ENCODE assay signal across 23 cellular contexts in genomic region chrX:103742339-103742738, GRCh38. TPM values are rescaled to one million over a fixed set of nuclear protein-coding genes. Genes with fewer than 3 reads are reported as not detected.
"Had no signal": no experiment of that assay in that cellular context is flagged by ENCODE, and none has a peak within 500 bp of the region (broad histone marks: within the 10 kb centered on the region; RNA-seq: fewer than 3 reads in every experiment).

No MANE protein-coding gene starts in this region.

- ATAC-seq: activated CD8-positive, alpha-beta T cell treated with anti-CD3 and anti-CD28 coated beads, Interleukin-2, amount 10 ng/mL, durations not matched to agents 7 days and 5 days; activated naive CD8-positive, alpha-beta T cell treated with anti-CD3 and anti-CD28 coated beads, Interleukin-2, amount 50 U/mL, for 24 hours; heart right ventricle; natural killer cell; stimulated activated memory B cell treated with anti-CD40 and anti-IgM and Interleukin-4, amounts not matched to agents 10 μg/mL and 1 μg/mL and 100 μg/mL, for 72 hours had no signal

- H3K9me3 ChIP-seq: esophagus squamous epithelium, heart right ventricle, neutrophil, sigmoid colon, testis, upper lobe of left lung had no signal

- H3K27me3 Mint-ChIP-seq: activated naive CD8-positive, alpha-beta T cell treated with anti-CD3 and anti-CD28 coated beads, Interleukin-2, amount 50 U/mL, for 24 hours; stimulated activated memory B cell treated with anti-CD40 and anti-IgM and Interleukin-4, amounts not matched to agents 10 μg/mL and 1 μg/mL and 100 μg/mL, for 72 hours had no signal

- H3K27me3 ChIP-seq: esophagus squamous epithelium, neutrophil, sigmoid colon, testis, upper lobe of left lung had no signal

- H3K36me3 ChIP-seq: esophagus squamous epithelium, heart right ventricle, neutrophil, sigmoid colon, upper lobe of left lung had no signal

- H3K4me1 ChIP-seq: esophagus squamous epithelium, heart right ventricle, sigmoid colon, testis, upper lobe of left lung had no signal

- H3K4me1 Mint-ChIP-seq: activated CD4-positive, alpha-beta T cell treated with anti-CD3 and anti-CD28 coated beads, Interleukin-2, amount 10 ng/mL, durations not matched to agents 24 days and 14 days; activated naive CD8-positive, alpha-beta T cell treated with anti-CD3 and anti-CD28 coated beads, Interleukin-2, amount 50 U/mL, for 24 hours; natural killer cell; stimulated activated memory B cell treated with anti-CD40 and anti-IgM and Interleukin-4, amounts not matched to agents 10 μg/mL and 1 μg/mL and 100 μg/mL, for 72 hours had no signal

- H3K36me3 Mint-ChIP-seq: natural killer cell; stimulated activated memory B cell treated with anti-CD40 and anti-IgM and Interleukin-4, amounts not matched to agents 10 μg/mL and 1 μg/mL and 100 μg/mL, for 72 hours had no signal

- H3K27ac ChIP-seq: esophagus squamous epithelium, heart right ventricle, neutrophil, sigmoid colon, testis, upper lobe of left lung had no signal

- H3K4me3 Mint-ChIP-seq: activated CD4-positive, alpha-beta T cell treated with anti-CD3 and anti-CD28 coated beads, Interleukin-2, amount 10 ng/mL, durations not matched to agents 24 days and 14 days; activated CD8-positive, alpha-beta T cell treated with anti-CD3 and anti-CD28 coated beads, Interleukin-2, amount 10 ng/mL, durations not matched to agents 7 days and 5 days; activated naive CD8-positive, alpha-beta T cell treated with anti-CD3 and anti-CD28 coated beads, Interleukin-2, amount 50 U/mL, for 24 hours; activated T-cell treated with anti-CD3 and anti-CD28 coated beads, Interleukin-2, amount 50 U/mL, for 24 hours; natural killer cell; stimulated activated memory B cell treated with anti-CD40 and anti-IgM and Interleukin-4, amounts not matched to agents 10 μg/mL and 1 μg/mL and 100 μg/mL, for 72 hours had no signal

- H3K9me3 Mint-ChIP-seq: activated CD4-positive, alpha-beta T cell treated with anti-CD3 and anti-CD28 coated beads, Interleukin-2, amount 10 ng/mL, durations not matched to agents 24 days and 14 days; activated naive CD8-positive, alpha-beta T cell treated with anti-CD3 and anti-CD28 coated beads, Interleukin-2, amount 50 U/mL, for 24 hours; activated T-cell treated with anti-CD3 and anti-CD28 coated beads, Interleukin-2, amount 50 U/mL, for 24 hours; activated T-helper 2 cell treated with anti-CD3 and anti-CD28 coated beads, Interferon-gamma antibody, Interleukin-2, Interleukin-4, amounts not matched to agents 10 μg/mL and 5 μg/mL and 100 μg/mL, durations not matched to agents 14 hours and 24 hours and 36 hours; natural killer cell; stimulated activated memory B cell treated with anti-CD40 and anti-IgM and Interleukin-4, amounts not matched to agents 10 μg/mL and 1 μg/mL and 100 μg/mL, for 72 hours had no signal

- H3K27ac Mint-ChIP-seq: activated CD4-positive, alpha-beta T cell treated with anti-CD3 and anti-CD28 coated beads, Interleukin-2, amount 10 ng/mL, durations not matched to agents 24 days and 14 days; activated CD8-positive, alpha-beta T cell treated with anti-CD3 and anti-CD28 coated beads, Interleukin-2, amount 10 ng/mL, durations not matched to agents 7 days and 5 days; activated naive CD8-positive, alpha-beta T cell treated with anti-CD3 and anti-CD28 coated beads, Interleukin-2, amount 50 U/mL, for 24 hours; activated T-cell treated with anti-CD3 and anti-CD28 coated beads, Interleukin-2, amount 50 U/mL, for 24 hours; activated T-helper 2 cell treated with anti-CD3 and anti-CD28 coated beads, Interferon-gamma antibody, Interleukin-2, Interleukin-4, amounts not matched to agents 10 μg/mL and 5 μg/mL and 100 μg/mL, durations not matched to agents 14 hours and 24 hours and 36 hours; natural killer cell; stimulated activated memory B cell treated with anti-CD40 and anti-IgM and Interleukin-4, amounts not matched to agents 10 μg/mL and 1 μg/mL and 100 μg/mL, for 72 hours had no signal

- H3K4me3 ChIP-seq: esophagus squamous epithelium, heart right ventricle, sigmoid colon, testis, upper lobe of left lung had no signal

- DNase-seq: activated CD4-positive, alpha-beta T cell treated with anti-CD3 and anti-CD28 coated beads, Interleukin-2, amount 10 ng/mL, durations not matched to agents 24 days and 14 days; activated CD8-positive, alpha-beta T cell treated with anti-CD3 and anti-CD28 coated beads, Interleukin-2, amount 10 ng/mL, durations not matched to agents 7 days and 5 days; activated naive CD4-positive, alpha-beta T cell treated with Interleukin-2 at 50 U/mL for 16 hours; activated naive CD8-positive, alpha-beta T cell treated with anti-CD3 and anti-CD28 coated beads, Interleukin-2, amount 50 U/mL, for 24 hours; activated T-cell treated with anti-CD3 and anti-CD28 coated beads, Interleukin-2, amount 50 U/mL, for 24 hours; cerebellar nuclear complex; cortex of kidney; effector CD4-positive, alpha-beta T cell; esophagus squamous epithelium; heart right ventricle; mesenchymal stem cell; natural killer cell; sigmoid colon; stimulated activated CD4-positive, alpha-beta T cell treated with anti-CD3 and anti-CD28 coated beads, Interleukin-4, amount 100 ng/mL, for 24 hours; T1000; testis; upper lobe of left lung had no signal

RNA-seq across cellular contexts. Expression of gene TMEM31, which starts 31.6 kb away (rescaled TPM):
- total RNA-seq: activated CD4-positive, alpha-beta T cell treated with anti-CD3 and anti-CD28 coated beads, Interleukin-2, amount 10 ng/mL, durations not matched to agents 24 days and 14 days; activated CD8-positive, alpha-beta T cell treated with anti-CD3 and anti-CD28 coated beads, Interleukin-2, amount 10 ng/mL, durations not matched to agents 7 days and 5 days; activated T-helper 2 cell treated with anti-CD3 and anti-CD28 coated beads, Interferon-gamma antibody, Interleukin-2, Interleukin-4, amounts not matched to agents 10 μg/mL and 5 μg/mL and 100 μg/mL, durations not matched to agents 14 hours and 24 hours and 36 hours; bronchial epithelial cell; esophagus squamous epithelium; lower leg skin; natural killer cell; sigmoid colon; T-helper 1 cell treated with Interleukin-12 subunit alpha and Interleukin-12 subunit beta and Interleukin-4 antibody, amounts not matched to agents 30 ng/mL and 1 ng/mL, for 36 hours; upper lobe of left lung had no signal
- polyA plus RNA-seq: sigmoid colon had no signal

RNA-seq across cellular contexts. Expression of gene PLP1, which starts 34.3 kb away (rescaled TPM):
- total RNA-seq: activated CD4-positive, alpha-beta T cell treated with anti-CD3 and anti-CD28 coated beads, Interleukin-2, amount 10 ng/mL, durations not matched to agents 24 days and 14 days; activated CD8-positive, alpha-beta T cell treated with anti-CD3 and anti-CD28 coated beads, Interleukin-2, amount 10 ng/mL, durations not matched to agents 7 days and 5 days; activated T-helper 2 cell treated with anti-CD3 and anti-CD28 coated beads, Interferon-gamma antibody, Interleukin-2, Interleukin-4, amounts not matched to agents 10 μg/mL and 5 μg/mL and 100 μg/mL, durations not matched to agents 14 hours and 24 hours and 36 hours; bronchial epithelial cell; natural killer cell; T-helper 1 cell treated with Interleukin-12 subunit alpha and Interleukin-12 subunit beta and Interleukin-4 antibody, amounts not matched to agents 30 ng/mL and 1 ng/mL, for 36 hours had no signal
